In genomic region chr7:121603886-121604285, GRCh38 we compare ENCODE assay signal across 20 cellular contexts.
"Had no signal": no experiment of that assay in that cellular context is flagged by ENCODE, and none has a peak within 500 bp of the region (broad histone marks: within the 10 kb centered on the region; RNA-seq: fewer than 3 reads in every experiment).

No MANE protein-coding gene starts in this region.

- H3K4me3 Mint-ChIP-seq: activated B cell treated with CpG ODN at 0.5 μM for 24 hours; activated CD4-positive, alpha-beta memory T cell treated with anti-CD3 and anti-CD28 coated beads for 36 hours; activated CD4-positive, alpha-beta T cell treated with anti-CD3 and anti-CD28 coated beads for 36 hours; activated naive CD8-positive, alpha-beta T cell treated with anti-CD3 and anti-CD28 coated beads for 36 hours; immature natural killer cell; nephron; T-helper 1 cell treated with Interleukin-12 subunit alpha and Interleukin-12 subunit beta and Interleukin-4 antibody, amounts not matched to agents 30 μg/mL and 1 μg/mL, for 36 hours had no signal

- H3K4me1 ChIP-seq: upper lobe of right lung had no signal

- H3K9me3 ChIP-seq: prostate gland, thyroid gland, upper lobe of right lung had no signal

- H3K36me3 Mint-ChIP-seq: activated CD4-positive, alpha-beta memory T cell treated with anti-CD3 and anti-CD28 coated beads for 36 hours; activated naive CD8-positive, alpha-beta T cell treated with anti-CD3 and anti-CD28 coated beads for 36 hours; immature natural killer cell had no signal

- H3K4me1 Mint-ChIP-seq: activated B cell treated with CpG ODN at 0.5 μM for 24 hours; activated CD4-positive, alpha-beta T cell treated with anti-CD3 and anti-CD28 coated beads for 36 hours; activated naive CD8-positive, alpha-beta T cell treated with anti-CD3 and anti-CD28 coated beads for 36 hours; immature natural killer cell had no signal

- H3K4me3 ChIP-seq: cardiac muscle cell, prostate gland, thyroid gland, upper lobe of right lung had no signal

- ATAC-seq: activated CD4-positive, alpha-beta T cell treated with anti-CD3 and anti-CD28 coated beads for 36 hours; stimulated activated naive CD8-positive, alpha-beta T cell treated with anti-CD3 and anti-CD28 coated beads, Interleukin-15, Interleukin-2, amounts not matched to agents 100 U/mL and 50 U/mL, for 24 hours; upper lobe of right lung had no signal

- H3K9me3 Mint-ChIP-seq: activated B cell treated with CpG ODN at 0.5 μM for 24 hours; activated CD4-positive, alpha-beta memory T cell treated with anti-CD3 and anti-CD28 coated beads for 36 hours; activated naive CD8-positive, alpha-beta T cell treated with anti-CD3 and anti-CD28 coated beads for 36 hours; T-helper 1 cell treated with Interleukin-12 subunit alpha and Interleukin-12 subunit beta and Interleukin-4 antibody, amounts not matched to agents 30 μg/mL and 1 μg/mL, for 36 hours had no signal

- H3K36me3 ChIP-seq: cardiac muscle cell, prostate gland, thyroid gland, upper lobe of right lung had no signal

- H3K27me3 ChIP-seq: cardiac muscle cell, thyroid gland, upper lobe of right lung had no signal

- H3K27ac Mint-ChIP-seq: activated B cell treated with CpG ODN at 0.5 μM for 24 hours; activated CD4-positive, alpha-beta memory T cell treated with anti-CD3 and anti-CD28 coated beads for 36 hours; activated CD4-positive, alpha-beta T cell treated with anti-CD3 and anti-CD28 coated beads for 36 hours; activated naive CD8-positive, alpha-beta T cell treated with anti-CD3 and anti-CD28 coated beads for 36 hours; immature natural killer cell; T-helper 1 cell treated with Interleukin-12 subunit alpha and Interleukin-12 subunit beta and Interleukin-4 antibody, amounts not matched to agents 30 μg/mL and 1 μg/mL, for 36 hours had no signal

- H3K27ac ChIP-seq: cardiac muscle cell, epithelial cell of prostate, prostate gland, upper lobe of right lung had no signal

- DNase-seq: activated B cell treated with CpG ODN at 0.5 μM for 24 hours; activated CD4-positive, alpha-beta memory T cell treated with anti-CD3 and anti-CD28 coated beads for 36 hours; activated CD4-positive, alpha-beta T cell treated with anti-CD3 and anti-CD28 coated beads for 36 hours; activated naive CD4-positive, alpha-beta T cell treated with Interleukin-2 at 50 U/mL for 16 hours; activated naive CD8-positive, alpha-beta T cell treated with anti-CD3 and anti-CD28 coated beads for 36 hours; activated T-cell treated with anti-CD3 and anti-CD28 coated beads, Interleukin-2, amount 50 U/mL, for 48 hours; amniotic stem cell; cortex of kidney; immature natural killer cell; left ventricle myocardium superior; stimulated activated CD4-positive, alpha-beta T cell treated with anti-CD3 and anti-CD28 coated beads, Interleukin-12 subunit alpha, Interleukin-12 subunit beta, amount 100 ng/mL, for 4 hours; stimulated activated CD4-positive, alpha-beta T cell treated with anti-CD3 and anti-CD28 coated beads, Interleukin-4, amount 100 ng/mL, for 4 hours; stimulated activated naive CD8-positive, alpha-beta T cell treated with anti-CD3 and anti-CD28 coated beads, Interleukin-15, Interleukin-2, amounts not matched to agents 100 U/mL and 50 U/mL, for 24 hours; upper lobe of right lung had no signal
